24 cellular contexts compared by ENCODE assay signal in genomic region chr19:46035986-46036744, GRCh38. TPM values are rescaled to one million over a fixed set of nuclear protein-coding genes. Genes with fewer than 3 reads are reported as not detected.
DNase-seq lines count a peak whose midpoint lies in the region; ATAC-seq and TF ChIP-seq lines count a peak whose summit lies in the region.
"Had no signal": no experiment of that assay in that cellular context is flagged by ENCODE, and none has a peak within 500 bp of the region (broad histone marks: within the 10 kb centered on the region; RNA-seq: fewer than 3 reads in every experiment).

No MANE protein-coding gene starts in this region.

- no peak overlapping the region for H3K4me3 Mint-ChIP-seq in endodermal cell
- H3K4me3 Mint-ChIP-seq in nephron, result no peak overlapping the region
- H3K4me3 Mint-ChIP-seq: CD4-positive, alpha-beta T cell had no signal

- in situ Hi-C loops in Panc1 (cut with HindIII; ENCODE audit: low pct_unique_long_range_greater_than_20kb, low sequenced_read_pairs), result no loop called here

- CTCF ChIA-PET in Panc1 (lab: Charles Lee), result interaction anchor here (0.7 kb wide), 1 partner anchor 54 kb away, joined by 5 read pairs; no protein-coding TSS in a partner anchor

- H3K27ac ChIP-seq in Panc1 (ENCODE audit: low read length) (no peak overlapping the region), endodermal cell (ENCODE audit: low read depth, low read length) (no peak overlapping the region)
- H3K27ac ChIP-seq: BLaER1, PC-9 had no signal

- no peak overlapping the region for H3K9ac ChIP-seq in endodermal cell (ENCODE audit: extremely low read depth, low read length, poor library complexity, severe bottlenecking)
- H3K9ac ChIP-seq: BLaER1 had no signal

- no TSS peak for BruUV-seq in Panc1 (replicated peaks; lab: Mats Ljungman, UMichigan)

- H3K36me3 Mint-ChIP-seq in endodermal cell (ENCODE audit: low read depth) (no peaks in the 10 kb centered on the region), nephron (ENCODE audit: low read depth) (peaks cover 4% of the 10 kb centered on the region)

- H3K27ac Mint-ChIP-seq in endodermal cell, result no peak overlapping the region
- peak overlapping the region in 2 of 3 experiments; percentile 17 to 53 for H3K27ac Mint-ChIP-seq in nephron
- H3K27ac Mint-ChIP-seq: CD4-positive, alpha-beta T cell had no signal

- TF ChIP-seq CTCF in Panc1 (IDR thresholded peaks at IDR 0.05) (no peak), endodermal cell (conservative IDR thresholded peaks at IDR 0.05) (no peak), nephron (IDR thresholded peaks at IDR 0.05; ENCODE audit: unreplicated experiment in 3 of 3) (no peak)

- WGBS in endodermal cell (ENCODE audit: insufficient coverage in 1 of 2, insufficient read length in 1 of 2), 2 experiments, result 88 to 100% methylated on average over 7 to 13 of the region's 13 CpGs

- H3K4me1 ChIP-seq in Panc1 (ENCODE audit: control insufficient read depth, insufficient read depth, low read length) (no peaks in the 10 kb centered on the region), endodermal cell (ENCODE audit: control insufficient read depth, insufficient read depth, low read length) (no peaks in the 10 kb centered on the region)
- H3K4me1 ChIP-seq: BLaER1 had no signal

- H3K4me3 ChIP-seq in Panc1 (ENCODE audit: low read depth in 2 of 2, low read length in 2 of 2) (no peak overlapping the region), endodermal cell (ENCODE audit: low read length) (no peak overlapping the region)
- H3K4me3 ChIP-seq: BLaER1, PC-9 had no signal

- H3K36me3 ChIP-seq in Panc1 (ENCODE audit: control insufficient read depth, insufficient read depth, low read length), result no peaks in the 10 kb centered on the region
- H3K36me3 ChIP-seq in endodermal cell (ENCODE audit: control insufficient read depth, insufficient read depth, low read length), result no peaks in the 10 kb centered on the region

- POLR2A ChIA-PET in Panc1 (lab: Charles Lee), result no interaction called here

- ATAC-seq in Panc1 (0 out of 2 replicates have a peak, but pooled peaks have one; percentile 53), HG03045 (IDR thresholded peaks at IDR 0.05; ENCODE audit: unreplicated experiment) (no peak)

- peaks cover 50% of the 10 kb centered on the region for H3K27me3 Mint-ChIP-seq in endodermal cell (ENCODE audit: insufficient read depth)
- H3K27me3 Mint-ChIP-seq in nephron (ENCODE audit: low read depth), result no peaks in the 10 kb centered on the region

- H3K4me1 Mint-ChIP-seq in endodermal cell, result peaks cover 2% of the 10 kb centered on the region
- H3K4me1 Mint-ChIP-seq in nephron, result peaks cover 42% of the 10 kb centered on the region

- no peaks in the 10 kb centered on the region for H3K27me3 ChIP-seq in Panc1 (ENCODE audit: control insufficient read depth, insufficient read depth, low read length)
- H3K27me3 ChIP-seq in endodermal cell (ENCODE audit: control insufficient read depth, insufficient read depth, low read length, poor library complexity, severe bottlenecking), result peaks cover 10% of the 10 kb centered on the region
- H3K27me3 ChIP-seq: BLaER1 had no signal

- peaks cover 10% of the 10 kb centered on the region for H3K9me3 Mint-ChIP-seq in endodermal cell
- peaks cover 9% of the 10 kb centered on the region for H3K9me3 Mint-ChIP-seq in nephron
- H3K9me3 Mint-ChIP-seq: CD4-positive, alpha-beta T cell had no signal

- intact Hi-C loops in Panc1 (cut with micrococcal nuclease; ENCODE audit: unreplicated experiment), result no loop called here

- DNase-seq in Panc1 (ENCODE audit: low read depth, low spot score) (no peak), endodermal cell (peak; percentile 43), ureter (ENCODE audit: low spot score) (peak; percentile 35), NCI-H526 treated with DMSO at 0.1 percent for 48 hours (lab: John Stamatoyannopoulos, UW) (no peak), foreskin melanocyte (no peak)
- DNase-seq: ACHN; CD4-positive, alpha-beta T cell; COR-L47; DMS 273 treated with DMSO at 0.1 percent for 48 hours; DMS79 treated with DMSO at 0.1 percent for 48 hours; HCEC 1CT; Kasumi-1; NCI-H1048; NCI-H1436; NCI-H187 treated with DMSO at 0.1 percent for 48 hours; NCI-H2107; NCI-H2227 treated with DMSO at 0.1 percent for 48 hours; NCI-H510A; NCI-H748 treated with DMSO at 0.1 percent for 48 hours; PC-9 had no signal

- H3K9me3 ChIP-seq in Panc1 (ENCODE audit: control insufficient read depth, insufficient read depth, low read depth, low read length), result no peaks in the 10 kb centered on the region
- H3K9me3 ChIP-seq in endodermal cell (ENCODE audit: control insufficient read depth, low read length), result peaks cover 12% of the 10 kb centered on the region

RNA-seq across cellular contexts. Expression of gene IGFL4, which starts 4.6 kb away (rescaled TPM):
- total RNA-seq in Panc1 (2021; ENCODE audit: unreplicated experiment) (0.39 TPM), endodermal cell (under 1 TPM; 0.33 to 0.60 TPM), ureter (not detected)
- 0.31 TPM for polyA plus RNA-seq in Panc1 (2012; ENCODE audit: insufficient read length)
- 0.11 TPM for polyA plus RNA-seq in endodermal cell (2013, experiment 1 of 2)
- polyA plus RNA-seq in endodermal cell (2013, experiment 2 of 2), result 0.33 TPM
- total RNA-seq: CD4-positive, alpha-beta T cell; MCF 10A; PC-9 had no signal

RNA-seq across cellular contexts. Expression of gene PGLYRP1, which starts 13.3 kb away (rescaled TPM):
- total RNA-seq in Panc1 (2021; ENCODE audit: unreplicated experiment), result not detected
- polyA plus RNA-seq in Panc1 (2012; ENCODE audit: insufficient read length), result not detected
- not detected for total RNA-seq in endodermal cell
- polyA plus RNA-seq in endodermal cell (2013, experiment 1 of 2), result not detected
- not detected for polyA plus RNA-seq in endodermal cell (2013, experiment 2 of 2)
- not detected for total RNA-seq in ureter
- total RNA-seq: CD4-positive, alpha-beta T cell; MCF 10A; PC-9 had no signal

RNA-seq across cellular contexts. Expression of gene CCDC61, which starts 40.9 kb away (rescaled TPM):
- total RNA-seq in Panc1 (2021; ENCODE audit: unreplicated experiment) (17.9 TPM), endodermal cell (10 to 100 TPM; 23.2 to 23.6 TPM), ureter (28.8 TPM)
- polyA plus RNA-seq in Panc1 (2012; ENCODE audit: insufficient read length), result 15.2 TPM
- 12.8 TPM for polyA plus RNA-seq in endodermal cell (2013, experiment 1 of 2)
- polyA plus RNA-seq in endodermal cell (2013, experiment 2 of 2), result 9.6 TPM

Comparison
In these comparisons a context has a peak if more than half of its experiments do, and no peak if none do; other contexts are left out.
1. DNase-seq: peak in endodermal cell (single experiment) and ureter (single experiment); none in Panc1 (single experiment), NCI-H526 treated with DMSO at 0.1 percent for 48 hours (single experiment) and foreskin melanocyte (single experiment).